Comparison of ENCODE assay signal across 8 cellular contexts in genomic region chr3:43621406-43621973, GRCh38. TPM values are rescaled to one million over a fixed set of nuclear protein-coding genes. Genes with fewer than 3 reads are reported as not detected.
DNase-seq lines count a peak whose midpoint lies in the region; ATAC-seq and TF ChIP-seq lines count a peak whose summit lies in the region.

No MANE protein-coding gene starts in this region.

- H3K4me1 ChIP-seq in hepatocyte (ENCODE audit: insufficient read depth) (peaks cover 5% of the 10 kb centered on the region), sigmoid colon (peaks cover 0 to 16% (median 12%) of the 10 kb centered on the region in 4 donors)

- H3K9me2 ChIP-seq in hepatocyte (replicated peaks; ENCODE audit: insufficient read depth) = no peaks in the 10 kb centered on the region

- peak in 1 of 2 donors; percentile 55 for DNase-seq in activated naive CD4-positive, alpha-beta T cell treated with anti-CD3 and anti-CD28 coated beads, Interleukin-2, amount 50 U/mL, for 72 hours (ENCODE audit: low spot score in 2 of 2)
- peak; percentile 48 for DNase-seq in hepatocyte (ENCODE audit: low spot score)
- DNase-seq in sigmoid colon = no peak
- DNase-seq in UCSD-AML1 (lab: John Stamatoyannopoulos, UW; ENCODE audit: unreplicated experiment) = no peak
- DNase-seq in NCI-H1417 treated with DMSO at 0.1 percent for 48 hours (lab: John Stamatoyannopoulos, UW) = no peak

- H3K79me2 ChIP-seq in hepatocyte = peaks cover 17% of the 10 kb centered on the region

- peak; percentile 40 for TF ChIP-seq POLR2A in sigmoid colon (IDR thresholded peaks at IDR 0.05)

- H3K27ac ChIP-seq in C4-2B (peak overlapping the region; percentile 68), hepatocyte (peak overlapping the region; percentile 93), sigmoid colon (peak overlapping the region; percentile 79 to 91 (median 85))

- no peaks in the 10 kb centered on the region for H3K9me3 Mint-ChIP-seq in activated naive CD4-positive, alpha-beta T cell treated with anti-CD3 and anti-CD28 coated beads, Interleukin-2, amount 50 U/mL, for 72 hours

- H3K9me3 ChIP-seq in hepatocyte (ENCODE audit: low read depth) (no peaks in the 10 kb centered on the region), sigmoid colon (no peaks in the 10 kb centered on the region)

- ATAC-seq in HG02571 (IDR thresholded peaks at IDR 0.05; ENCODE audit: unreplicated experiment) (peak; percentile 1), GM21381 (IDR thresholded peaks at IDR 0.05; ENCODE audit: unreplicated experiment) (no peak)
- ATAC-seq in activated naive CD4-positive, alpha-beta T cell treated with anti-CD3 and anti-CD28 coated beads, Interleukin-2, amount 50 U/mL, for 72 hours = no peak

- H3K4me2 ChIP-seq in hepatocyte = peak overlapping the region; percentile 83

- H3K36me3 ChIP-seq in hepatocyte (replicated peaks; ENCODE audit: insufficient read depth, low read depth) (no peaks in the 10 kb centered on the region), sigmoid colon (no peaks in the 10 kb centered on the region)

- H4K20me1 ChIP-seq in hepatocyte (ENCODE audit: insufficient read depth, poor library complexity, severe bottlenecking) = no peaks in the 10 kb centered on the region

- H2AFZ ChIP-seq in hepatocyte = peak overlapping the region; percentile 83

- intact Hi-C loops in sigmoid colon (cut with DNase I) = loop anchor here (2.0 to 5.0 kb wide), 4 partner anchors 39 to 334 kb away; partner anchors contain the start of genes ABHD5 and SNRK

- no peaks in the 10 kb centered on the region for H3K36me3 Mint-ChIP-seq in activated naive CD4-positive, alpha-beta T cell treated with anti-CD3 and anti-CD28 coated beads, Interleukin-2, amount 50 U/mL, for 72 hours

- H3K4me3 ChIP-seq in hepatocyte = peak overlapping the region; percentile 91
- H3K4me3 ChIP-seq in sigmoid colon = peak overlapping the region; percentile 64 to 90 (median 83)

- H3K27me3 ChIP-seq in hepatocyte = no peaks in the 10 kb centered on the region
- no peaks in the 10 kb centered on the region for H3K27me3 ChIP-seq in sigmoid colon

- peak overlapping the region; percentile 40 to 59 for H3K27ac Mint-ChIP-seq in activated naive CD4-positive, alpha-beta T cell treated with anti-CD3 and anti-CD28 coated beads, Interleukin-2, amount 50 U/mL, for 72 hours

- TF ChIP-seq EP300 in sigmoid colon (IDR thresholded peaks at IDR 0.05) = no peak

- TF ChIP-seq CTCF in C4-2B (conservative IDR thresholded peaks at IDR 0.05) (no peak), hepatocyte (IDR thresholded peaks at IDR 0.05; ENCODE audit: poor library complexity) (no peak), sigmoid colon (IDR thresholded peaks at IDR 0.05) (no peak)

- under 1% methylated on average over 33 of the region's 44 CpGs for WGBS in hepatocyte (ENCODE audit: low lambda C conversion rate, missing lambda C conversion rate)
- 1% methylated on average over 44 of the region's 44 CpGs for WGBS in sigmoid colon, 2 donors

RNA-seq across cellular contexts. Expression of gene ANO10, which starts 0.3 kb away (rescaled TPM):
- 1 to 10 TPM; 6.8 to 7.9 TPM for total RNA-seq in activated naive CD4-positive, alpha-beta T cell treated with anti-CD3 and anti-CD28 coated beads, Interleukin-2, amount 50 U/mL, for 72 hours
- total RNA-seq in hepatocyte (28.5 and 29.8 TPM in 2 replicates), sigmoid colon (10 to 100 TPM; 14.5 to 30.5 (median 17.5) TPM)
- polyA plus RNA-seq in hepatocyte (33.5 and 35.4 TPM in 2 replicates), sigmoid colon (10 to 100 TPM in 2 of 3 donors, 1 to 10 TPM in 1; 9.0 to 30.2 (median 11.1) TPM)
